12 cellular contexts compared by ENCODE assay signal in the genomic region with DNA sequence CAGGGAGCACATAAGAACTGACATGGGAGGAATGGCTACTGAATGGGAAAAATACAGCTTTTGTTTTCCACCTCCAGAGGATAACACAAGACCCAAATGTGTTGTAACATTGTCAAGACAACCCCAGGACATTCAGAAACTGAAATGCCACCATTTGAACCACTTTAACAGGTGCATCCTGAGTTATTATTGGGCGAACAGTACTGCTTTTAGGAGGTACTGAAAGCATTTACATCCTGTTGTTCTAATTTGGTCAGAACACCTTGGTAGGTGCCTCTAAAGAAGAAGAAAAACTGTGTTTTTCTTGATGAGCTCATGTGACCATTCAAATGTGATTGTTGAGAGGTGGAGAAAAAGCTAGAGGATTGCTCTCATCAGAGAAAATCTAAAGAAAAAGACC. TPM values are rescaled to one million over a fixed set of nuclear protein-coding genes. Genes with fewer than 3 reads are reported as not detected.
DNase-seq lines count a peak whose midpoint lies in the region; ATAC-seq and TF ChIP-seq lines count a peak whose summit lies in the region.
"Had no signal": no experiment of that assay in that cellular context is flagged by ENCODE, and none has a peak within 500 bp of the region (broad histone marks: within the 10 kb centered on the region; RNA-seq: fewer than 3 reads in every experiment).

No MANE protein-coding gene starts in this region.

- no peak overlapping the region for H3K27ac ChIP-seq in adrenal gland
- H3K27ac ChIP-seq in neuronal stem cell (replicated peaks; ENCODE audit: low read length), result no peak overlapping the region
- H3K27ac ChIP-seq: C4-2B, VCaP had no signal

- peaks cover 0 to 2% (median 0%) of the 10 kb centered on the region in 3 donors for H3K9me3 Mint-ChIP-seq in IgD-negative memory B cell

- peaks cover 13 to 22% (median 18%) of the 10 kb centered on the region in 3 donors for H3K4me1 Mint-ChIP-seq in IgD-negative memory B cell

- 78 to 100% (median 91%) methylated on average over 1 of the region's 1 CpG for whole genome bisulfite sequencing in adrenal gland, 4 donors
- WGBS in neuronal stem cell (ENCODE audit: extremely low coverage in 2 of 2, insufficient read length in 2 of 2, insufficient replicate concordance in 1 of 2), 2 donors, result no CpG with 5 or more reads among the region's 1 CpG

- no peaks in the 10 kb centered on the region for H3K79me1 ChIP-seq in neuronal stem cell (ENCODE audit: low read depth, low read length)

- peak overlapping the region in 3 of 4 donors; percentile 65 to 89 (median 87) for H3K4me3 Mint-ChIP-seq in IgD-negative memory B cell

- H2BK12ac ChIP-seq in neuronal stem cell (ENCODE audit: low read length), result no peak overlapping the region

- no peak overlapping the region for H3K4ac ChIP-seq in neuronal stem cell (ENCODE audit: low read length)

- H3K9me3 ChIP-seq in adrenal gland (replicated peaks in 1 of 3), result no peaks in the 10 kb centered on the region
- no peaks in the 10 kb centered on the region for H3K9me3 ChIP-seq in neuronal stem cell (replicated peaks in 1 of 2; ENCODE audit: control insufficient read depth in 2 of 2, insufficient read depth in 1 of 2, low read depth in 1 of 2, low read length in 2 of 2)
- H3K9me3 ChIP-seq: esophagus squamous epithelium had no signal

- no peak overlapping the region for H3K18ac ChIP-seq in neuronal stem cell (ENCODE audit: low read length)

- H2AK5ac ChIP-seq in neuronal stem cell (ENCODE audit: low read depth, low read length), result no peak overlapping the region

- intact Hi-C loops in adrenal gland (cut with DNase I), result no loop called here

- DNase-seq in GM20000 (ENCODE audit: low spot score), result peak; percentile 54
- no peak for DNase-seq in NCI-H2029 (lab: John Stamatoyannopoulos, UW)
- DNase-seq in kidney tubule cell (ENCODE audit: low spot score), result no peak
- DNase-seq in adrenal gland, result no peak
- DNase-seq in neuronal stem cell (ENCODE audit: low spot score), result no peak
- DNase-seq: esophagus squamous epithelium, NCI-H1930 had no signal

- peak; percentile 34 for TF ChIP-seq POLR2A in GM18505 (IDR thresholded peaks at IDR 0.05; ENCODE audit: borderline replicate concordance, extremely low read depth, insufficient read depth, insufficient read length)
- TF ChIP-seq POLR2A in adrenal gland (IDR thresholded peaks at IDR 0.05), result no peak

- no peak overlapping the region for H2BK15ac ChIP-seq in neuronal stem cell (ENCODE audit: low read length)

- H4K91ac ChIP-seq in neuronal stem cell (ENCODE audit: low read depth, low read length, poor library complexity), result no peak overlapping the region

- H3K4me2 ChIP-seq in neuronal stem cell (ENCODE audit: insufficient read depth, low read length, poor library complexity, severe bottlenecking), result no peak overlapping the region

- H3K36me3 Mint-ChIP-seq in IgD-negative memory B cell, result no peaks in the 10 kb centered on the region

- H2BK120ac ChIP-seq in neuronal stem cell (ENCODE audit: low read depth, low read length), result no peak overlapping the region

- no peak overlapping the region for H3K9ac ChIP-seq in neuronal stem cell (ENCODE audit: low read depth, low read length, poor library complexity)

- H3K27me3 Mint-ChIP-seq in IgD-negative memory B cell, result peaks cover 2% of the 10 kb centered on the region

- no peak overlapping the region for H3K27ac Mint-ChIP-seq in IgD-negative memory B cell

- no peaks in the 10 kb centered on the region for H3K27me3 ChIP-seq in adrenal gland
- H3K27me3 ChIP-seq in neuronal stem cell (ENCODE audit: control insufficient read depth in 3 of 3, insufficient read depth in 3 of 3, low read depth in 1 of 3, low read length in 3 of 3), result peaks cover 0 to 75% (median 8%) of the 10 kb centered on the region in 3 experiments

- ATAC-seq in GM18505 (IDR thresholded peaks at IDR 0.05; ENCODE audit: unreplicated experiment) (peak; percentile 85), HG02970 (IDR thresholded peaks at IDR 0.05; ENCODE audit: low FRiP score, unreplicated experiment) (peak; percentile 80)

- H3K36me3 ChIP-seq in adrenal gland (replicated peaks in 1 of 2) (no peaks in the 10 kb centered on the region), neuronal stem cell (replicated peaks in 1 of 2; ENCODE audit: control insufficient read depth in 2 of 2, insufficient read depth in 2 of 2, low read length in 2 of 2) (no peaks in the 10 kb centered on the region)
- H3K36me3 ChIP-seq: esophagus squamous epithelium had no signal

- no peak overlapping the region for H4K8ac ChIP-seq in neuronal stem cell (ENCODE audit: low read depth, low read length)

- no peak overlapping the region for H2AFZ ChIP-seq in neuronal stem cell (ENCODE audit: low read length)

- peaks cover 0 to 2% of the 10 kb centered on the region in 2 donors for H3K4me1 ChIP-seq in adrenal gland (replicated peaks in 1 of 2)
- peaks cover 0 to 6% of the 10 kb centered on the region in 2 donors for H3K4me1 ChIP-seq in neuronal stem cell (ENCODE audit: control insufficient read depth in 2 of 2, insufficient read depth in 1 of 2, low read depth in 1 of 2, low read length in 2 of 2)

- H2BK5ac ChIP-seq in neuronal stem cell (ENCODE audit: low read length), result no peak overlapping the region

- no peak for TF ChIP-seq CTCF in GM20000 (IDR thresholded peaks at IDR 0.05; ENCODE audit: extremely low read depth, missing control alignments)
- no peak for TF ChIP-seq CTCF in adrenal gland (IDR thresholded peaks at IDR 0.05)

- H3K23ac ChIP-seq in neuronal stem cell (ENCODE audit: low read depth, low read length, poor library complexity), result no peak overlapping the region

- no peak overlapping the region for H3K14ac ChIP-seq in neuronal stem cell (ENCODE audit: low read length)

- no peak overlapping the region for H3K4me3 ChIP-seq in adrenal gland
- H3K4me3 ChIP-seq in neuronal stem cell (ENCODE audit: low read length in 2 of 2), result no peak overlapping the region
- H3K4me3 ChIP-seq: esophagus squamous epithelium had no signal

RNA-seq across cellular contexts. Expression of gene TXNDC5, which starts 6.4 kb away (rescaled TPM):
- polyA plus RNA-seq in IgD-negative memory B cell (270 TPM), adrenal gland (100 to 1,000 TPM in 1 of 3 donors, 10 to 100 TPM in 2; 51.6 to 130 (median 55.5) TPM)
- 100 to 1,000 TPM in 6 of 8 donors, 10 to 100 TPM in 2; 94.0 to 192 (median 128) TPM for total RNA-seq in adrenal gland
- polyA plus RNA-seq in neuronal stem cell (2013, experiment 1 of 2), result 94.0 TPM
- 94.9 TPM for polyA plus RNA-seq in neuronal stem cell (2013, experiment 2 of 2)
